In the genomic region with DNA sequence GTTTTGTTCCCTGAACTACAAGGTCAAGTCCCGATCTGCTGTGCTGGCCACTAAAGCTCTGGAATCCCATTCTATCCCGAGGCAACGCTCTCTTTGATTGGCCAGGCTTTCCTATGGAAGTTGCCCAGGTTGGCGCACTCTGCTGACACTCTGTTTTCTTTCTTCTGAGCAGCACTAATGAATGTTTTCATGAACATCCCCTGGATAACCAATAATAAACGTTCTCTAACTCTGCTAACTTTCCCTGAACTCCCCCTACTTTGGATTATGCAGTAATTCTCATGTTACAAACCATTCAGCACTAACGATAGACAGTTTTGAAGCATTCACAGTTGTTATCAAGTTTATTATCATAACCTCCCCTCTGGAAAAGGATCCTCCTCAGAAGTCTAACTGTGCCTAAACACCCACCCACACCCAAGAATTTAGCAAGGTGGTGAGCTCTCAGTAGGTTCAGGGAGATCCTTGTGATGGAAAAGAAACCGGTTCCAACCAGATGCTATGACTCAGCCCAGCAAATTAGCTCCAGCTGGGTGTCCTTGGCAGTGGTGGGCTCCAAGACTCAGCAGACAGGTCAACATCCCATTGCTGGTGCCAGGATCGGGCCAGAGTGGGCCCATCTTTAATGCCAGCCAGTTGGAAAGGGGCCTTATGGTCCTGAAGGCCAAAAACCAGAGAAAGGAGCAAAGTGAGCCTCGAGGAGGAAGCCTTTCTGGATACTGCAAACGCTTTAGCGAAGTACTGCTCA, we compare ENCODE assay signal across 1 cellular context.
TF ChIP-seq lines count a peak whose summit lies in the region.

No MANE protein-coding gene starts in this region.

TF ChIP-seq in SK-N-SH treated with all-trans-retinoic acid at 6 μM for 48 hours, 23 proteins besides CTCF, POLR2A, EP300 and RAD21 (continued from another document):
- TF ChIP-seq ESRRG (CRISPR knock-in tag; IDR thresholded peaks at IDR 0.05) (no peak), SNAI2 (CRISPR knock-in tag; IDR thresholded peaks at IDR 0.05) (peak; percentile 87; the same call in 1 of the 2 replicates), ZFP3 (CRISPR knock-in tag; IDR thresholded peaks at IDR 0.05) (0 out of 2 replicates have a peak, but pooled peaks have one; percentile 75), RARB (CRISPR knock-in tag; IDR thresholded peaks at IDR 0.05) (no peak)
